ENCODE assay signal across 12 cellular contexts in genomic region chr22:39559456-39560105, GRCh38. TPM values are rescaled to one million over a fixed set of nuclear protein-coding genes. Genes with fewer than 3 reads are reported as not detected.
DNase-seq lines count a peak whose midpoint lies in the region; ATAC-seq and TF ChIP-seq lines count a peak whose summit lies in the region.
"Had no signal": no experiment of that assay in that cellular context is flagged by ENCODE, and none has a peak within 500 bp of the region (broad histone marks: within the 10 kb centered on the region; RNA-seq: fewer than 3 reads in every experiment).

No MANE protein-coding gene starts in this region.

- H3K4me3 ChIP-seq in AG04449 (ENCODE audit: low read depth, low read length) (no peak overlapping the region), GM12865 (ENCODE audit: low read depth, low read length) (no peak overlapping the region), SU-DHL-6 (ENCODE audit: insufficient read depth, low read length, poor library complexity, severe bottlenecking) (no peak overlapping the region), foreskin fibroblast (ENCODE audit: low read depth in 1 of 2, low read length in 2 of 2) (no peak overlapping the region), uterus (no peak overlapping the region)
- H3K4me3 ChIP-seq: psoas muscle had no signal

- H2AFZ ChIP-seq in SU-DHL-6 (ENCODE audit: low read depth, low read length, severe bottlenecking) = no peak overlapping the region

- H3K4me2 ChIP-seq in SU-DHL-6 (ENCODE audit: low read depth, low read length, poor library complexity, severe bottlenecking) = no peak overlapping the region

- POLR2A ChIA-PET in AG04449 (lab: Yijun Ruan, JAX) = no interaction called here
- POLR2A ChIA-PET in CD4-positive, alpha-beta T cell (lab: Charles Lee) = no interaction called here

- H3K9ac ChIP-seq in SU-DHL-6 (ENCODE audit: low read length) = no peak overlapping the region

- H3K9me3 ChIP-seq in SU-DHL-6 (ENCODE audit: insufficient read depth, low read length) (peaks cover 8% of the 10 kb centered on the region; the same call in 1 of the 2 replicates), uterus (no peaks in the 10 kb centered on the region)
- no peaks in the 10 kb centered on the region for H3K9me3 ChIP-seq in CD4-positive, alpha-beta T cell (ENCODE audit: control insufficient read depth, low read length)
- H3K9me3 ChIP-seq: psoas muscle had no signal

- intact Hi-C loops in uterus (cut with DNase I; ENCODE audit: low total_unique reads) = no loop called here
- intact Hi-C loops in CD4-positive, alpha-beta T cell (cut with DNase I, micrococcal nuclease) = loop anchor here (2.0 to 5.0 kb wide), 2 partner anchors 381 to 383 kb away; no protein-coding TSS in a partner anchor

- CTCF ChIA-PET in AG04449 (lab: Yijun Ruan, JAX) = interaction anchor here (0.6 to 5.8 kb wide), 8 partner anchors 16 to 480 kb away, joined by 3 to 39 read pairs (median 3); no protein-coding TSS in a partner anchor
- CTCF ChIA-PET in CD4-positive, alpha-beta T cell (lab: Charles Lee) = interaction anchor here (0.6 to 1.2 kb wide), 2 partner anchors 465 to 838 kb away, joined by 3 to 5 read pairs; no protein-coding TSS in a partner anchor

- H3K4me3 Mint-ChIP-seq in CD4-positive, alpha-beta T cell = no peak overlapping the region
- H3K4me3 Mint-ChIP-seq: activated CD4-positive, alpha-beta memory T cell treated with anti-CD3 and anti-CD28 coated beads for 36 hours had no signal

- no peaks in the 10 kb centered on the region for H3F3A ChIP-seq in SU-DHL-6 (ENCODE audit: insufficient read depth)

- H3K36me3 ChIP-seq in SU-DHL-6 (ENCODE audit: low read length) = no peaks in the 10 kb centered on the region
- H3K36me3 ChIP-seq in uterus = no peaks in the 10 kb centered on the region

- no peaks in the 10 kb centered on the region for H3K79me2 ChIP-seq in SU-DHL-6 (ENCODE audit: insufficient read depth, low read length)

- H3K27ac ChIP-seq in SU-DHL-6 (ENCODE audit: low read depth, low read length) (no peak overlapping the region), uterus (no peak overlapping the region)
- no peak overlapping the region for H3K27ac ChIP-seq in CD4-positive, alpha-beta T cell (ENCODE audit: low read depth, low read length)
- H3K27ac ChIP-seq: epithelial cell of prostate, psoas muscle had no signal

- no peak overlapping the region for H3K27ac Mint-ChIP-seq in CD4-positive, alpha-beta T cell
- H3K27ac Mint-ChIP-seq: activated CD4-positive, alpha-beta memory T cell treated with anti-CD3 and anti-CD28 coated beads for 36 hours had no signal

- peaks cover 0 to 12% of the 10 kb centered on the region in 2 donors for H3K4me1 ChIP-seq in uterus

- H3K36me3 Mint-ChIP-seq in CD4-positive, alpha-beta T cell (ENCODE audit: low read depth) = no peaks in the 10 kb centered on the region
- H3K36me3 Mint-ChIP-seq: activated CD4-positive, alpha-beta memory T cell treated with anti-CD3 and anti-CD28 coated beads for 36 hours had no signal

- DNase-seq in AG04449 (ENCODE audit: low read depth, low spot score) (no peak), GM12865 (ENCODE audit: low read depth) (peak; percentile 32), foreskin fibroblast (peak; percentile 19 to 41), uterus (no peak), HT-29 (ENCODE audit: low spot score) (no peak)
- DNase-seq in CD4-positive, alpha-beta T cell = no peak
- DNase-seq: activated CD4-positive, alpha-beta memory T cell treated with anti-CD3 and anti-CD28 coated beads for 36 hours; NCI-H2171 treated with DMSO at 0.1 percent for 48 hours; psoas muscle had no signal

- no peak for TF ChIP-seq POLR2A in uterus (IDR thresholded peaks at IDR 0.05)

- H3K4me1 Mint-ChIP-seq in CD4-positive, alpha-beta T cell (ENCODE audit: low read depth) = no peaks in the 10 kb centered on the region

- no peaks in the 10 kb centered on the region for H3K9me2 ChIP-seq in SU-DHL-6 (replicated peaks; ENCODE audit: insufficient read depth, low read length)

- H4K20me1 ChIP-seq in SU-DHL-6 (ENCODE audit: low read depth, low read length) = no peaks in the 10 kb centered on the region

- no peaks in the 10 kb centered on the region for H3K9me3 Mint-ChIP-seq in CD4-positive, alpha-beta T cell
- H3K9me3 Mint-ChIP-seq: activated CD4-positive, alpha-beta memory T cell treated with anti-CD3 and anti-CD28 coated beads for 36 hours had no signal

- peaks cover 19% of the 10 kb centered on the region for H3K27me3 Mint-ChIP-seq in CD4-positive, alpha-beta T cell

- TF ChIP-seq CTCF in AG04449 (IDR thresholded peaks at IDR 0.05; ENCODE audit: insufficient read depth, low read length, missing control alignments) (peak; percentile 41), GM12865 (IDR thresholded peaks at IDR 0.05; ENCODE audit: insufficient read depth, low read depth, low read length, missing control alignments) (peak; percentile 63), SU-DHL-6 (IDR thresholded peaks at IDR 0.05; ENCODE audit: insufficient read depth, low read length, poor library complexity, severe bottlenecking) (peak; percentile 49), foreskin fibroblast (IDR thresholded peaks at IDR 0.05; ENCODE audit: low read depth, low read length) (peak; percentile 47), uterus (IDR thresholded peaks at IDR 0.05) (no peak)
- no peak for TF ChIP-seq CTCF in CD4-positive, alpha-beta T cell (IDR thresholded peaks at IDR 0.05)

- H3K27me3 ChIP-seq in SU-DHL-6 (ENCODE audit: low read length) (no peaks in the 10 kb centered on the region), uterus (peaks cover 10 to 17% of the 10 kb centered on the region in 2 donors)
- H3K27me3 ChIP-seq in CD4-positive, alpha-beta T cell (ENCODE audit: control insufficient read depth, insufficient read depth, low read length) = peaks cover 29% of the 10 kb centered on the region

- ATAC-seq in GM19351 (IDR thresholded peaks at IDR 0.05; ENCODE audit: unreplicated experiment) = no peak
- ATAC-seq in CD4-positive, alpha-beta T cell (ENCODE audit: poor library complexity) = no peak

RNA-seq across cellular contexts. Expression of gene CACNA1I, which starts 11.0 kb away (rescaled TPM):
- under 1 TPM in 2 of 4 donors, not detected in 2; under 0.01 to 0.15 TPM for total RNA-seq in uterus
- 0.03 TPM in 1 of 2 replicates, not detected in the other for total RNA-seq in HT-29 (2014; rRNA removed; shearing (Covaris generic))
- total RNA-seq in CD4-positive, alpha-beta T cell = 10 to 100 TPM; 29.2 to 30.1 TPM

RNA-seq across cellular contexts. Expression of gene RPS19BP1, which starts 27.0 kb away (rescaled TPM):
- 100 to 1,000 TPM in 1 of 4 donors, 10 to 100 TPM in 3; 24.5 to 125 (median 50.7) TPM for total RNA-seq in uterus
- total RNA-seq in HT-29 (2014; rRNA removed; shearing (Covaris generic)) = 250 and 300 TPM in 2 replicates
- 10 to 100 TPM; 65.8 to 69.7 TPM for total RNA-seq in CD4-positive, alpha-beta T cell

RNA-seq across cellular contexts. Expression of gene ATF4, which starts 39.2 kb away (rescaled TPM):
- 100 to 1,000 TPM; 105 to 351 (median 293) TPM for total RNA-seq in uterus
- total RNA-seq in HT-29 (2014; rRNA removed; shearing (Covaris generic)) = 314 and 320 TPM in 2 replicates
- 100 to 1,000 TPM; 358 to 365 TPM for total RNA-seq in CD4-positive, alpha-beta T cell

RNA-seq across cellular contexts. Expression of gene MIEF1, which starts 57.5 kb away (rescaled TPM):
- 10 to 100 TPM in 3 of 4 donors, 1 to 10 TPM in 1; 6.9 to 23.3 (median 20.6) TPM for total RNA-seq in uterus
- 16.9 and 19.0 TPM in 2 replicates for total RNA-seq in HT-29 (2014; rRNA removed; shearing (Covaris generic))
- 10 to 100 TPM; 19.8 to 20.4 TPM for total RNA-seq in CD4-positive, alpha-beta T cell

Comparison
In these comparisons a context has a peak if more than half of its experiments do, and no peak if none do; other contexts are left out.
1. DNase-seq: peak in GM12865 (single experiment) and foreskin fibroblast (2 of 2); none in AG04449 (single experiment), uterus (0 of 2), HT-29 (single experiment) and CD4-positive, alpha-beta T cell (0 of 10).
2. CTCF ChIP-seq: peak in AG04449 (single experiment), GM12865 (single experiment), SU-DHL-6 (single experiment) and foreskin fibroblast (single experiment); none in uterus (0 of 4) and CD4-positive, alpha-beta T cell (single experiment).
3. RNA of gene CACNA1I, which starts 11.0 kb away (total RNA-seq): 29.2 to 30.1 TPM in CD4-positive, alpha-beta T cell; 0.03 TPM in HT-29 and under 0.01 to 0.15 TPM in uterus; every median in the first group is over 10 times any median in the second.